Comparison of ENCODE assay signal across 1 cellular context in genomic region chr3:72487946-72488735, GRCh38.
TF ChIP-seq lines count a peak whose summit lies in the region.

No MANE protein-coding gene starts in this region.

TF ChIP-seq in IMR-90, 13 proteins besides CTCF, POLR2A, EP300 and RAD21:
- TF ChIP-seq NFE2L2 (IDR thresholded peaks at IDR 0.05; ENCODE audit: low read depth, low read length), result no peak
- TF ChIP-seq SMC3 (IDR thresholded peaks at IDR 0.05; ENCODE audit: low read depth, low read length), result no peak
- no peak for TF ChIP-seq CHD1 (IDR thresholded peaks at IDR 0.05; ENCODE audit: low read depth, low read length)
- TF ChIP-seq CEBPB (IDR thresholded peaks at IDR 0.05; ENCODE audit: low read depth, low read length), result no peak
- TF ChIP-seq BHLHE40 (IDR thresholded peaks at IDR 0.05; ENCODE audit: low read depth, low read length), result no peak
- no peak for TF ChIP-seq RCOR1 (IDR thresholded peaks at IDR 0.05; ENCODE audit: insufficient replicate concordance, low read length)
- TF ChIP-seq RFX5 (IDR thresholded peaks at IDR 0.05; ENCODE audit: low read depth, low read length), result no peak
- no peak for TF ChIP-seq ELK1 (IDR thresholded peaks at IDR 0.05; ENCODE audit: borderline replicate concordance, low read depth, low read length)
- TF ChIP-seq FOS (IDR thresholded peaks at IDR 0.05; ENCODE audit: low read depth, low read length), result no peak
- no peak for TF ChIP-seq MAFK (IDR thresholded peaks at IDR 0.05; ENCODE audit: low read depth, low read length)
- TF ChIP-seq, protein P1, sequence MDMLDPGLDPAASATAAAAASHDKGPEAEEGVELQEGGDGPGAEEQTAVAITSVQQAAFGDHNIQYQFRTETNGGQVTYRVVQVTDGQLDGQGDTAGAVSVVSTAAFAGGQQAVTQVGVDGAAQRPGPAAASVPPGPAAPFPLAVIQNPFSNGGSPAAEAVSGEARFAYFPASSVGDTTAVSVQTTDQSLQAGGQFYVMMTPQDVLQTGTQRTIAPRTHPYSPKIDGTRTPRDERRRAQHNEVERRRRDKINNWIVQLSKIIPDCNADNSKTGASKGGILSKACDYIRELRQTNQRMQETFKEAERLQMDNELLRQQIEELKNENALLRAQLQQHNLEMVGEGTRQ (IDR thresholded peaks at IDR 0.05; ENCODE audit: low read depth, low read length), result no peak
- no peak for TF ChIP-seq MXI1 (IDR thresholded peaks at IDR 0.05; ENCODE audit: borderline replicate concordance, low read depth, low read length)
- no peak for TF ChIP-seq MAZ (IDR thresholded peaks at IDR 0.05; ENCODE audit: borderline replicate concordance, low read depth, low read length)
TF ChIP-seq in IMR-90: peak in this region for 0.
